Comparison of ENCODE assay signal across 8 cellular contexts in the genomic region with DNA sequence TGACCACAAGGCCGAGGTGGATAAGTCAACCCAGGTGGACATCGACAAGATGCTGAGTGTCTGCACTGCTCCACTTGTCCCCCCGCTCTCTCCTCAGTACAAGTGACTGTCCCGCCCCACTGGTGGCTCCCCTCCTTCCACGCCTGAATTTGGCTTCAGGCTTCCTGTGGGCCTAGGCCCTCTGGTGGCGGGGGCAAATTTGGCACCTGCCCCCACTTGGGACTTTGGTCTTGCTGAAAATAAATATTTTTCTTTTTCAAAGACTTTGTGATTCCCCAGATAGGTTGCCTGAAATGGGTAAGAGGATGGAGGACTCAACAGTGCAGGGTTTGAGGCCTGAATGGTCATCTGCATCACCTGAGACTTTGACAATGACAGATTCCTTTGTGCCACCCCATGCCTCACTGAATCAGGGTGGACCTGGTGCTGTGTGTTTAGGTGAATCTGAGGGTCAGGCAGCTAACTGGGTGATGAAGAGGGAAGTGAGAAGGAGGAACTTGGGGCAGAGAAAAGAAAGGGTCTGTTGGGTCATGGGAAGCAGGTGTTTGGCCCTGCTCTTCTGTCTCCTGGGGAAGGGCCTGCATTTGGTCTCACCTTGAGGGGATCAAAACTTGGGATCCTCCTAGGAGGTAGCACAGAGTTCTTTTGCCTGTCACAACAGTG. TPM values are rescaled to one million over a fixed set of nuclear protein-coding genes. Genes with fewer than 3 reads are reported as not detected.
DNase-seq lines count a peak whose midpoint lies in the region; ATAC-seq, FAIRE-seq and TF ChIP-seq lines count a peak whose summit lies in the region.

No MANE protein-coding gene starts in this region.

- H3K9me3 Mint-ChIP-seq in activated CD4-positive, alpha-beta memory T cell treated with anti-CD3 and anti-CD28 coated beads, Interleukin-2, amount 10 ng/mL, durations not matched to agents 7 days and 5 days: no peaks in the 10 kb centered on the region
- H3K9me3 Mint-ChIP-seq in activated CD4-positive, alpha-beta memory T cell treated with anti-CD3 and anti-CD28 coated beads for 36 hours: no peaks in the 10 kb centered on the region
- H3K9me3 Mint-ChIP-seq in endothelial cell (ENCODE audit: unreplicated experiment): no peaks in the 10 kb centered on the region
- H3K9me3 Mint-ChIP-seq in stimulated activated effector memory CD8-positive, alpha-beta T cell treated with anti-CD3 and anti-CD28 coated beads, Interleukin-12 subunit alpha, Interleukin-12 subunit beta, amount 100 ng/mL, for 72 hours: no peaks in the 10 kb centered on the region

- no peaks in the 10 kb centered on the region for H3K36me3 ChIP-seq in kidney (ENCODE audit: control insufficient read depth in 1 of 2, insufficient read depth in 2 of 2, low read length in 2 of 2)

- H3K4me3 ChIP-seq in kidney (ENCODE audit: low read length in 2 of 2): no peak overlapping the region

- peaks cover 30% of the 10 kb centered on the region for H3K4me1 Mint-ChIP-seq in activated CD4-positive, alpha-beta memory T cell treated with anti-CD3 and anti-CD28 coated beads, Interleukin-2, amount 10 ng/mL, durations not matched to agents 7 days and 5 days
- peaks cover 15% of the 10 kb centered on the region for H3K4me1 Mint-ChIP-seq in activated CD4-positive, alpha-beta memory T cell treated with anti-CD3 and anti-CD28 coated beads for 36 hours (ENCODE audit: low read depth)
- peaks cover 27% of the 10 kb centered on the region for H3K4me1 Mint-ChIP-seq in endothelial cell (ENCODE audit: unreplicated experiment)
- peaks cover 16% of the 10 kb centered on the region for H3K4me1 Mint-ChIP-seq in stimulated activated effector memory CD8-positive, alpha-beta T cell treated with anti-CD3 and anti-CD28 coated beads, Interleukin-12 subunit alpha, Interleukin-12 subunit beta, amount 100 ng/mL, for 72 hours

- CTCF ChIA-PET in activated CD4-positive, alpha-beta memory T cell treated with anti-CD3 and anti-CD28 coated beads, Interleukin-2, amount 10 ng/mL, durations not matched to agents 7 days and 5 days (lab: Charles Lee): interaction anchor here (1.1 to 16.7 kb wide), 13 partner anchors 9 to 272 kb away, joined by 3 to 179 read pairs (median 5); a partner anchor contains a TSS
- CTCF ChIA-PET in activated CD4-positive, alpha-beta memory T cell treated with anti-CD3 and anti-CD28 coated beads for 36 hours (lab: Charles Lee): interaction anchor here (0.8 to 7.8 kb wide), 18 partner anchors 10 to 187 kb away, joined by 3 to 91 read pairs (median 4); a partner anchor contains a TSS

- H3K27ac ChIP-seq in kidney (ENCODE audit: low read depth in 2 of 2, low read length in 2 of 2): no peak overlapping the region

- TF ChIP-seq CTCF in endothelial cell (IDR thresholded peaks at IDR 0.05; ENCODE audit: unreplicated experiment): peak; percentile 2
- no peak for TF ChIP-seq CTCF in kidney (IDR thresholded peaks at IDR 0.05; ENCODE audit: borderline replicate concordance, extremely low read depth, insufficient read depth)

- H3K27ac Mint-ChIP-seq in activated CD4-positive, alpha-beta memory T cell treated with anti-CD3 and anti-CD28 coated beads, Interleukin-2, amount 10 ng/mL, durations not matched to agents 7 days and 5 days: peak overlapping the region; percentile 16
- H3K27ac Mint-ChIP-seq in activated CD4-positive, alpha-beta memory T cell treated with anti-CD3 and anti-CD28 coated beads for 36 hours: no peak overlapping the region
- peak overlapping the region; percentile 45 for H3K27ac Mint-ChIP-seq in endothelial cell (ENCODE audit: unreplicated experiment)
- peak overlapping the region; percentile 49 for H3K27ac Mint-ChIP-seq in stimulated activated effector memory CD8-positive, alpha-beta T cell treated with anti-CD3 and anti-CD28 coated beads, Interleukin-12 subunit alpha, Interleukin-12 subunit beta, amount 100 ng/mL, for 72 hours

- intact Hi-C loops in activated CD4-positive, alpha-beta memory T cell treated with anti-CD3 and anti-CD28 coated beads for 36 hours (cut with micrococcal nuclease): loop anchor here (1.0 to 10.0 kb wide), 5 partner anchors 139 to 1666 kb away; a partner anchor contains a TSS
- intact Hi-C loops in kidney (cut with DNase I): no loop called here

- no peak for ATAC-seq in stimulated activated effector memory CD8-positive, alpha-beta T cell treated with anti-CD3 and anti-CD28 coated beads, Interleukin-12 subunit alpha, Interleukin-12 subunit beta, amount 100 ng/mL, for 72 hours
- ATAC-seq in HG02938 (IDR thresholded peaks at IDR 0.05; ENCODE audit: unreplicated experiment): no peak
- ATAC-seq in HG02759 (IDR thresholded peaks at IDR 0.05; ENCODE audit: unreplicated experiment): no peak

- H3K4me3 Mint-ChIP-seq in activated CD4-positive, alpha-beta memory T cell treated with anti-CD3 and anti-CD28 coated beads, Interleukin-2, amount 10 ng/mL, durations not matched to agents 7 days and 5 days: peak overlapping the region; percentile 24
- H3K4me3 Mint-ChIP-seq in activated CD4-positive, alpha-beta memory T cell treated with anti-CD3 and anti-CD28 coated beads for 36 hours: no peak overlapping the region
- peak overlapping the region; percentile 61 for H3K4me3 Mint-ChIP-seq in endothelial cell (ENCODE audit: unreplicated experiment)
- H3K4me3 Mint-ChIP-seq in stimulated activated effector memory CD8-positive, alpha-beta T cell treated with anti-CD3 and anti-CD28 coated beads, Interleukin-12 subunit alpha, Interleukin-12 subunit beta, amount 100 ng/mL, for 72 hours: peak overlapping the region; percentile 3

- H3K9ac ChIP-seq in kidney (ENCODE audit: low read length in 2 of 2): no peak overlapping the region

- H3K9me3 ChIP-seq in kidney (ENCODE audit: control insufficient read depth in 1 of 2, low read length in 2 of 2): no peaks in the 10 kb centered on the region

- H3K4me1 ChIP-seq in kidney (ENCODE audit: control insufficient read depth in 1 of 2, insufficient read depth in 1 of 2, low read depth in 1 of 2, low read length in 2 of 2): peaks cover 20 to 31% of the 10 kb centered on the region in 2 donors

- POLR2A ChIA-PET in activated CD4-positive, alpha-beta memory T cell treated with anti-CD3 and anti-CD28 coated beads, Interleukin-2, amount 10 ng/mL, durations not matched to agents 7 days and 5 days (lab: Charles Lee): interaction anchor here (0.7 to 3.5 kb wide), 7 partner anchors 23 to 595 kb away, joined by 3 to 12 read pairs (median 4); a partner anchor contains a TSS
- POLR2A ChIA-PET in activated CD4-positive, alpha-beta memory T cell treated with anti-CD3 and anti-CD28 coated beads for 36 hours (lab: Charles Lee): interaction anchor here (0.6 kb wide), 1 partner anchor 186 kb away, joined by 3 read pairs; no protein-coding TSS in a partner anchor

- no peak for DNase-seq in activated CD4-positive, alpha-beta memory T cell treated with anti-CD3 and anti-CD28 coated beads, Interleukin-2, amount 10 ng/mL, durations not matched to agents 7 days and 5 days
- no peak for DNase-seq in activated CD4-positive, alpha-beta memory T cell treated with anti-CD3 and anti-CD28 coated beads for 36 hours
- DNase-seq in OCI-M1 (lab: John Stamatoyannopoulos, UW) (peak; percentile 21), endothelial cell (ENCODE audit: low spot score) (no peak), kidney (no peak)
- no peak for DNase-seq in stimulated activated effector memory CD8-positive, alpha-beta T cell treated with anti-CD3 and anti-CD28 coated beads, Interleukin-12 subunit alpha, Interleukin-12 subunit beta, amount 100 ng/mL, for 72 hours (ENCODE audit: low spot score in 2 of 2)

- H3K27me3 Mint-ChIP-seq in activated CD4-positive, alpha-beta memory T cell treated with anti-CD3 and anti-CD28 coated beads, Interleukin-2, amount 10 ng/mL, durations not matched to agents 7 days and 5 days: no peaks in the 10 kb centered on the region
- no peaks in the 10 kb centered on the region for H3K27me3 Mint-ChIP-seq in activated CD4-positive, alpha-beta memory T cell treated with anti-CD3 and anti-CD28 coated beads for 36 hours
- H3K27me3 Mint-ChIP-seq in endothelial cell (ENCODE audit: unreplicated experiment): peaks cover 20% of the 10 kb centered on the region

- no peak for FAIRE-seq in kidney (lab: Jason Lieb, UNC)

- H3K36me3 Mint-ChIP-seq in activated CD4-positive, alpha-beta memory T cell treated with anti-CD3 and anti-CD28 coated beads, Interleukin-2, amount 10 ng/mL, durations not matched to agents 7 days and 5 days (ENCODE audit: low read depth): no peaks in the 10 kb centered on the region
- peaks cover 7% of the 10 kb centered on the region for H3K36me3 Mint-ChIP-seq in activated CD4-positive, alpha-beta memory T cell treated with anti-CD3 and anti-CD28 coated beads for 36 hours
- H3K36me3 Mint-ChIP-seq in endothelial cell (ENCODE audit: low read depth, unreplicated experiment): peaks cover 14% of the 10 kb centered on the region
- H3K36me3 Mint-ChIP-seq in stimulated activated effector memory CD8-positive, alpha-beta T cell treated with anti-CD3 and anti-CD28 coated beads, Interleukin-12 subunit alpha, Interleukin-12 subunit beta, amount 100 ng/mL, for 72 hours: no peaks in the 10 kb centered on the region

RNA-seq across cellular contexts. Expression of a gene that starts 2.0 kb away (rescaled TPM):
- 1 to 10 TPM; 2.9 to 4.3 TPM for total RNA-seq in activated CD4-positive, alpha-beta memory T cell treated with anti-CD3 and anti-CD28 coated beads, Interleukin-2, amount 10 ng/mL, durations not matched to agents 7 days and 5 days
- 1 to 10 TPM; 2.2 to 2.5 TPM for total RNA-seq in activated CD4-positive, alpha-beta memory T cell treated with anti-CD3 and anti-CD28 coated beads for 36 hours
- 1.8 TPM for total RNA-seq in endothelial cell (ENCODE audit: unreplicated experiment)
- 6.6 TPM for total RNA-seq in kidney
- polyA plus RNA-seq in kidney (ENCODE audit: insufficient read depth, low read depth, low replicate concordance): 11.2 TPM

RNA-seq across cellular contexts. Expression of a gene that starts 2.1 kb away (rescaled TPM):
- total RNA-seq in activated CD4-positive, alpha-beta memory T cell treated with anti-CD3 and anti-CD28 coated beads, Interleukin-2, amount 10 ng/mL, durations not matched to agents 7 days and 5 days: 1 to 10 TPM; 7.4 to 8.1 TPM
- 10 to 100 TPM in 1 of 2 experiments, 1 to 10 TPM in 1; 9.3 to 10.1 TPM for total RNA-seq in activated CD4-positive, alpha-beta memory T cell treated with anti-CD3 and anti-CD28 coated beads for 36 hours
- total RNA-seq in endothelial cell (ENCODE audit: unreplicated experiment) (9.9 TPM), kidney (30.2 TPM)
- 38.3 TPM for polyA plus RNA-seq in kidney (ENCODE audit: insufficient read depth, low read depth, low replicate concordance)

RNA-seq across cellular contexts. Expression of a gene that starts 7.9 kb away (rescaled TPM):
- 10 to 100 TPM; 12.2 to 14.0 TPM for total RNA-seq in activated CD4-positive, alpha-beta memory T cell treated with anti-CD3 and anti-CD28 coated beads, Interleukin-2, amount 10 ng/mL, durations not matched to agents 7 days and 5 days
- 10 to 100 TPM; 11.2 to 11.5 TPM for total RNA-seq in activated CD4-positive, alpha-beta memory T cell treated with anti-CD3 and anti-CD28 coated beads for 36 hours
- total RNA-seq in endothelial cell (ENCODE audit: unreplicated experiment): 1.2 TPM
- 6.1 TPM for total RNA-seq in kidney
- 17.1 TPM for polyA plus RNA-seq in kidney (ENCODE audit: insufficient read depth, low read depth, low replicate concordance)

RNA-seq across cellular contexts. Expression of a gene that starts 8.6 kb away (rescaled TPM):
- 10 to 100 TPM; 43.5 to 44.1 TPM for total RNA-seq in activated CD4-positive, alpha-beta memory T cell treated with anti-CD3 and anti-CD28 coated beads, Interleukin-2, amount 10 ng/mL, durations not matched to agents 7 days and 5 days
- total RNA-seq in activated CD4-positive, alpha-beta memory T cell treated with anti-CD3 and anti-CD28 coated beads for 36 hours: 10 to 100 TPM; 63.0 to 63.9 TPM
- 27.1 TPM for total RNA-seq in endothelial cell (ENCODE audit: unreplicated experiment)
- total RNA-seq in kidney: 15.2 TPM
- polyA plus RNA-seq in kidney (ENCODE audit: insufficient read depth, low read depth, low replicate concordance): 20.0 TPM

RNA-seq across cellular contexts. Expression of a gene that starts 23.7 kb away (rescaled TPM):
- 100 to 1,000 TPM; 132 to 142 TPM for total RNA-seq in activated CD4-positive, alpha-beta memory T cell treated with anti-CD3 and anti-CD28 coated beads, Interleukin-2, amount 10 ng/mL, durations not matched to agents 7 days and 5 days
- 100 to 1,000 TPM; 136 to 151 TPM for total RNA-seq in activated CD4-positive, alpha-beta memory T cell treated with anti-CD3 and anti-CD28 coated beads for 36 hours
- 3.6 TPM for total RNA-seq in endothelial cell (ENCODE audit: unreplicated experiment)
- 7.1 TPM for total RNA-seq in kidney
- 0.30 TPM for polyA plus RNA-seq in kidney (ENCODE audit: insufficient read depth, low read depth, low replicate concordance)
